20 cellular contexts compared by ENCODE assay signal in genomic region chr4:54367059-54367458, GRCh38.
DNase-seq lines count a peak whose midpoint lies in the region; ATAC-seq and TF ChIP-seq lines count a peak whose summit lies in the region.
"Had no signal": no experiment of that assay in that cellular context is flagged by ENCODE, and none has a peak within 500 bp of the region (broad histone marks: within the 10 kb centered on the region; RNA-seq: fewer than 3 reads in every experiment).

No MANE protein-coding gene starts in this region.

- H3K4me3 Mint-ChIP-seq in CD4-positive, alpha-beta memory T cell = no peak overlapping the region

- H3K9me3 Mint-ChIP-seq in CD4-positive, alpha-beta memory T cell = peaks cover 0 to 3% (median 0%) of the 10 kb centered on the region in 8 donors

- no peak for TF ChIP-seq EP300 in SK-N-SH (IDR thresholded peaks at IDR 0.05; ENCODE audit: borderline replicate concordance in 1 of 2, low read depth in 1 of 2, low read length in 1 of 2)

- H2AFZ ChIP-seq in SK-N-SH (ENCODE audit: low read depth) (no peak overlapping the region), OCI-LY7 (ENCODE audit: low read length) (no peak overlapping the region)

- TF ChIP-seq CTCF in SK-N-SH (IDR thresholded peaks at IDR 0.05) (peak; percentile 32), OCI-LY7 (conservative IDR thresholded peaks at IDR 0.05; ENCODE audit: low read length) (peak; percentile 36; the same call in 1 of the 2 replicates), choroid plexus epithelial cell (conservative IDR thresholded peaks at IDR 0.05; ENCODE audit: low read depth, low read length) (peak; percentile 19)

- H3K4me3 ChIP-seq in SK-N-SH (ENCODE audit: low read depth in 2 of 2, low read length in 1 of 2) = no peak overlapping the region
- H3K4me3 ChIP-seq in OCI-LY7 (ENCODE audit: low read depth, low read length, poor library complexity, severe bottlenecking) = no peak overlapping the region
- no peak overlapping the region for H3K4me3 ChIP-seq in choroid plexus epithelial cell (ENCODE audit: low read depth, low read length)
- no peak overlapping the region for H3K4me3 ChIP-seq in CD4-positive, alpha-beta memory T cell (ENCODE audit: low read length in 2 of 2)

- H3K4me1 ChIP-seq in SK-N-SH (ENCODE audit: control insufficient read depth in 1 of 2, insufficient read depth in 2 of 2, low read depth in 1 of 2, low read length in 1 of 2) (peaks cover 0 to 14% of the 10 kb centered on the region in 2 experiments; a peak in 1 of 4 replicates), OCI-LY7 (ENCODE audit: insufficient read depth, low read length, poor library complexity, severe bottlenecking) (no peaks in the 10 kb centered on the region)
- no peaks in the 10 kb centered on the region for H3K4me1 ChIP-seq in CD4-positive, alpha-beta memory T cell (ENCODE audit: insufficient read depth, low read length)

- H4K20me1 ChIP-seq in SK-N-SH (ENCODE audit: insufficient read depth) = no peaks in the 10 kb centered on the region
- no peaks in the 10 kb centered on the region for H4K20me1 ChIP-seq in OCI-LY7 (ENCODE audit: insufficient read depth, low read length)

- H3K27ac ChIP-seq in SK-N-SH (ENCODE audit: low read depth in 2 of 2, low read length in 1 of 2) (no peak overlapping the region), OCI-LY7 (ENCODE audit: low read depth, low read length, poor library complexity, severe bottlenecking) (no peak overlapping the region)
- H3K27ac ChIP-seq in CD4-positive, alpha-beta memory T cell (ENCODE audit: low read depth, low read length) = no peak overlapping the region
- H3K27ac ChIP-seq: C4-2B, RWPE1 had no signal

- CTCF ChIA-PET in SK-N-SH (lab: Yijun Ruan, JAX) = interaction anchor here (0.5 to 2.4 kb wide), 4 partner anchors 17 to 652 kb away, joined by 3 to 6 read pairs (median 4); no protein-coding TSS in a partner anchor
- CTCF ChIA-PET in OCI-LY7 (lab: Charles Lee; ENCODE audit: unreplicated experiment) = no interaction called here
- CTCF ChIA-PET in CD4-positive, alpha-beta memory T cell (lab: Charles Lee; ENCODE audit: partially characterized antibody) = interaction anchor here (1.1 kb wide), 1 partner anchor 594 kb away, joined by 3 read pairs; no protein-coding TSS in a partner anchor

- POLR2A ChIA-PET in SK-N-SH (lab: Yijun Ruan, JAX) = no interaction called here
- POLR2A ChIA-PET in OCI-LY7 (lab: Charles Lee) = interaction anchor here (0.6 kb wide), 2 partner anchors 12 to 89 kb away, joined by 3 to 6 read pairs; no protein-coding TSS in a partner anchor
- POLR2A ChIA-PET in CD4-positive, alpha-beta memory T cell (lab: Charles Lee; ENCODE audit: partially characterized antibody) = no interaction called here

- H3K27me3 Mint-ChIP-seq in CD4-positive, alpha-beta memory T cell = peaks cover 1 to 10% of the 10 kb centered on the region in 2 donors

- H3K9me3 ChIP-seq in SK-N-SH (no peaks in the 10 kb centered on the region), OCI-LY7 (ENCODE audit: low read length) (no peaks in the 10 kb centered on the region)
- H3K9me3 ChIP-seq in CD4-positive, alpha-beta memory T cell (ENCODE audit: control insufficient read depth in 1 of 2, low read length in 2 of 2) = no peaks in the 10 kb centered on the region

- H3K36me3 ChIP-seq in SK-N-SH (replicated peaks in 1 of 2; ENCODE audit: control insufficient read depth in 1 of 2, insufficient read depth in 2 of 2, low read length in 1 of 2) (no peaks in the 10 kb centered on the region), OCI-LY7 (ENCODE audit: insufficient read depth, low read length) (no peaks in the 10 kb centered on the region)
- H3K36me3 ChIP-seq in CD4-positive, alpha-beta memory T cell (ENCODE audit: insufficient read depth, low read length) = no peaks in the 10 kb centered on the region

- 12% methylated on average over 1 of the region's 1 CpG for WGBS in SK-N-SH (ENCODE audit: low lambda C conversion rate)

- TF ChIP-seq RAD21 in SK-N-SH (IDR thresholded peaks at IDR 0.05; ENCODE audit: low read length) = no peak

- BruUV-seq in OCI-LY7 (replicated peaks; lab: Mats Ljungman, UMichigan) = no TSS peak

- no peaks in the 10 kb centered on the region for H3K4me1 Mint-ChIP-seq in CD4-positive, alpha-beta memory T cell

- H3K9ac ChIP-seq in SK-N-SH = no peak overlapping the region

- ATAC-seq in SK-N-SH treated with all-trans-retinoic acid at 6 μM for 48 hours (no peak), HG02852 (IDR thresholded peaks at IDR 0.05; ENCODE audit: unreplicated experiment) (no peak)

- H3K27me3 ChIP-seq in SK-N-SH (ENCODE audit: insufficient read depth) = no peaks in the 10 kb centered on the region
- H3K27me3 ChIP-seq in CD4-positive, alpha-beta memory T cell (ENCODE audit: insufficient read depth, low read length) = no peaks in the 10 kb centered on the region

- no peaks in the 10 kb centered on the region for H3F3A ChIP-seq in SK-N-SH (replicated peaks; ENCODE audit: insufficient read depth)

- no peaks in the 10 kb centered on the region for H3K36me3 Mint-ChIP-seq in CD4-positive, alpha-beta memory T cell

- H3K9me2 ChIP-seq in SK-N-SH (no peaks in the 10 kb centered on the region), OCI-LY7 (ENCODE audit: insufficient read depth, low read length) (no peaks in the 10 kb centered on the region)

- DNase-seq in SK-N-SH (no peak), OCI-LY7 (ENCODE audit: low spot score) (no peak), choroid plexus epithelial cell (ENCODE audit: low read depth) (peak; percentile 7), OCI-M2 (lab: John Stamatoyannopoulos, UW; ENCODE audit: unreplicated experiment) (no peak)
- DNase-seq in CD4-positive, alpha-beta memory T cell = no peak
- DNase-seq: 8988T, GDM1, KBM-7, NCI-H1092 treated with DMSO at 0.1 percent for 48 hours, NCI-H1436 treated with DMSO at 0.1 percent for 48 hours, NCI-H1930, NCI-H2227 treated with DMSO at 0.1 percent for 48 hours, NCI-H510A treated with DMSO at 0.1 percent for 48 hours, NCI-H774, SIG-M5, T-helper 1 cell had no signal

- no peak overlapping the region for H3K4me2 ChIP-seq in SK-N-SH
- no peak overlapping the region for H3K4me2 ChIP-seq in OCI-LY7 (ENCODE audit: low read length)

- H3K79me2 ChIP-seq in SK-N-SH (ENCODE audit: insufficient read depth) (no peaks in the 10 kb centered on the region), OCI-LY7 (ENCODE audit: insufficient read depth, low read depth, low read length) (no peaks in the 10 kb centered on the region)

- intact Hi-C loops in OCI-LY7 (cut with micrococcal nuclease; ENCODE audit: unreplicated experiment) = no loop called here
- intact Hi-C loops in CD4-positive, alpha-beta memory T cell (cut with micrococcal nuclease) = no loop called here

- H3K27ac Mint-ChIP-seq in CD4-positive, alpha-beta memory T cell = no peak overlapping the region

TF ChIP-seq in SK-N-SH, 30 proteins besides CTCF, POLR2A, EP300 and RAD21 (continues in another document):
- no peak for TF ChIP-seq MAX (IDR thresholded peaks at IDR 0.05; ENCODE audit: low read depth)
- TF ChIP-seq GABPA (IDR thresholded peaks at IDR 0.05; ENCODE audit: low read depth) = no peak
- no peak for TF ChIP-seq SMC3 (IDR thresholded peaks at IDR 0.05; ENCODE audit: low read depth, low read length)
- no peak for TF ChIP-seq FOSL2 (IDR thresholded peaks at IDR 0.05; ENCODE audit: borderline replicate concordance, low read depth)
- no peak for TF ChIP-seq MXI1 (IDR thresholded peaks at IDR 0.05; ENCODE audit: low read depth, low read length)
- TF ChIP-seq RFX5 (IDR thresholded peaks at IDR 0.05; ENCODE audit: low read length) = no peak
- TF ChIP-seq CHD2 (IDR thresholded peaks at IDR 0.05; ENCODE audit: low read length, partially characterized antibody) = no peak
- no peak for TF ChIP-seq TEAD4 (IDR thresholded peaks at IDR 0.05; ENCODE audit: borderline replicate concordance, insufficient read depth)
- TF ChIP-seq JUND (IDR thresholded peaks at IDR 0.05) = no peak
- TF ChIP-seq NRF1 (IDR thresholded peaks at IDR 0.05; ENCODE audit: low read depth, low read length) = no peak

TF ChIP-seq in SK-N-SH treated with all-trans-retinoic acid at 6 μM for 48 hours, 23 proteins besides CTCF, POLR2A, EP300 and RAD21:
- no peak for TF ChIP-seq ZNF565 (CRISPR knock-in tag; conservative IDR thresholded peaks at IDR 0.05; ENCODE audit: low read depth)
